ENCODE assay signal across 19 cellular contexts in genomic region chr14:24863933-24864708, GRCh38.
DNase-seq lines count a peak whose midpoint lies in the region; ATAC-seq, FAIRE-seq and TF ChIP-seq lines count a peak whose summit lies in the region.
"Had no signal": no experiment of that assay in that cellular context is flagged by ENCODE, and none has a peak within 500 bp of the region (broad histone marks: within the 10 kb centered on the region; RNA-seq: fewer than 3 reads in every experiment).

No MANE protein-coding gene starts in this region.

- H3K9ac ChIP-seq in HepG2 (ENCODE audit: insufficient read depth, low read depth, low read length): no peak overlapping the region

- H3K27ac ChIP-seq in HepG2 (ENCODE audit: extremely low read length, insufficient read depth, low read length): no peak overlapping the region
- H3K27ac ChIP-seq in right lobe of liver: no peak overlapping the region
- H3K27ac ChIP-seq: HL-60, RWPE1, SJCRH30 had no signal

- no peaks in the 10 kb centered on the region for H3K9me3 ChIP-seq in HepG2 (ENCODE audit: low read length)
- no peaks in the 10 kb centered on the region for H3K9me3 ChIP-seq in right lobe of liver
- no peaks in the 10 kb centered on the region for H3K9me3 ChIP-seq in mucosa of descending colon
- H3K9me3 ChIP-seq: MG63, SJCRH30 had no signal

- H4K20me1 ChIP-seq in HepG2 (ENCODE audit: insufficient read depth, low read length): no peaks in the 10 kb centered on the region

- ATAC-seq in HepG2: no peak
- no peak for ATAC-seq in right lobe of liver
- peak; percentile 72 for ATAC-seq in mucosa of descending colon
- ATAC-seq in HG03354 (IDR thresholded peaks at IDR 0.05; ENCODE audit: poor library complexity, severe bottlenecking, unreplicated experiment): no peak

- no TSS peak for BruUV-seq in HepG2 (replicated peaks; lab: Mats Ljungman, UMichigan)

- CTCF ChIA-PET in HepG2 (lab: Yijun Ruan, JAX; ENCODE audit: low intra/inter-chr PET ratio, low total read pairs): no interaction called here

- DNase-seq in HepG2 (ENCODE audit: low spot score) (no peak), right lobe of liver (no peak), OCI-M1 (lab: John Stamatoyannopoulos, UW) (peak; percentile 28), mucosa of descending colon (no peak), SKM-1 treated with dmso at 0.1 percent for 144 hours (lab: John Stamatoyannopoulos, UW; ENCODE audit: unreplicated experiment) (no peak)
- no peak for DNase-seq in stimulated activated CD4-positive, alpha-beta T cell treated with anti-CD3 and anti-CD28 coated beads, Interleukin-2, amount 100 ng/mL, for 48 hours
- DNase-seq: AML-193, KG1, MG63, NCI-H146, NCI-H446, NCI-H748 treated with DMSO at 0.1 percent for 48 hours, SJCRH30 had no signal

- no peaks in the 10 kb centered on the region for H3K36me3 ChIP-seq in HepG2 (replicated peaks in 1 of 2; ENCODE audit: control insufficient read depth in 1 of 2, insufficient read depth in 2 of 2, low read length in 2 of 2)
- no peaks in the 10 kb centered on the region for H3K36me3 ChIP-seq in right lobe of liver
- no peaks in the 10 kb centered on the region for H3K36me3 ChIP-seq in mucosa of descending colon (ENCODE audit: low read depth)
- H3K36me3 ChIP-seq: MG63, SJCRH30 had no signal

- H3K4me2 ChIP-seq in HepG2 (ENCODE audit: low read depth, low read length): no peak overlapping the region

- H3K27me3 ChIP-seq in HepG2 (ENCODE audit: control insufficient read depth in 1 of 2, insufficient read depth in 2 of 2, low read length in 2 of 2): no peaks in the 10 kb centered on the region
- no peaks in the 10 kb centered on the region for H3K27me3 ChIP-seq in right lobe of liver
- H3K27me3 ChIP-seq: MG63 had no signal

- intact Hi-C loops in HepG2 (cut with micrococcal nuclease; ENCODE audit: unreplicated experiment): no loop called here
- intact Hi-C loops in right lobe of liver (cut with DNase I): no loop called here
- intact Hi-C loops in mucosa of descending colon (cut with DNase I, micrococcal nuclease): no loop called here

- in situ Hi-C loops in HepG2 (cut with HindIII; ENCODE audit: extremely low pct_ligation_motif_present, low pct_unique_long_range_greater_than_20kb): no loop called here

- H3K4me3 ChIP-seq in HepG2 (replicated peaks in 1 of 3; ENCODE audit: insufficient read depth in 1 of 3, low read depth in 2 of 3, low read length in 3 of 3) (no peak overlapping the region), right lobe of liver (no peak overlapping the region), mucosa of descending colon (no peak overlapping the region)
- H3K4me3 ChIP-seq: MG63, SJCRH30 had no signal

- no peak for TF ChIP-seq CTCF in HepG2 (CRISPR knock-in tag; IDR thresholded peaks at IDR 0.05)
- no peak for TF ChIP-seq CTCF in right lobe of liver (IDR thresholded peaks at IDR 0.05)
- TF ChIP-seq CTCF in mucosa of descending colon (IDR thresholded peaks at IDR 0.05): no peak

- TF ChIP-seq POLR2A in HepG2 (IDR thresholded peaks at IDR 0.05; ENCODE audit: insufficient read depth in 1 of 2, low read depth in 2 of 2, low read length in 2 of 2): no peak
- no peak for TF ChIP-seq POLR2A in right lobe of liver (IDR thresholded peaks at IDR 0.05)

- H3K4me1 ChIP-seq in HepG2 (ENCODE audit: insufficient read depth, low read length) (peaks cover 9% of the 10 kb centered on the region), right lobe of liver (no peaks in the 10 kb centered on the region), mucosa of descending colon (ENCODE audit: low read depth) (no peaks in the 10 kb centered on the region)
- H3K4me1 ChIP-seq: SJCRH30 had no signal

- WGBS in HepG2 (ENCODE audit: low lambda C conversion rate): 88% methylated on average over 7 of the region's 7 CpGs
- 75% methylated on average over 7 of the region's 7 CpGs for WGBS in right lobe of liver (ENCODE audit: insufficient coverage, low coverage, low lambda C conversion rate, missing lambda C conversion rate)

- H3K79me2 ChIP-seq in HepG2 (ENCODE audit: insufficient read depth, low read length): no peaks in the 10 kb centered on the region

- no peak overlapping the region for H2AFZ ChIP-seq in HepG2 (ENCODE audit: low read length)

- FAIRE-seq in HepG2 (lab: Jason Lieb, UNC): no peak
- FAIRE-seq: G401.6, GM12892, H1 had no signal

- POLR2A ChIA-PET in HepG2 (lab: Yijun Ruan, JAX): no interaction called here

- no peak for TF ChIP-seq EP300 in HepG2 (IDR thresholded peaks at IDR 0.05; ENCODE audit: low read depth in 2 of 2, low read length in 2 of 2)
- TF ChIP-seq EP300 in HepG2 (CRISPR knock-in tag; IDR thresholded peaks at IDR 0.05; ENCODE audit: borderline replicate concordance): no peak

- no peak for TF ChIP-seq RAD21 in HepG2 (CRISPR knock-in tag; IDR thresholded peaks at IDR 0.05)

TF ChIP-seq in HepG2, 621 proteins besides CTCF, POLR2A, EP300 and RAD21:
- 0 out of 2 replicates have a peak, but pooled peaks have one; percentile 29 for TF ChIP-seq FOXO4 (CRISPR knock-in tag; conservative IDR thresholded peaks at IDR 0.05)
- no peak for TF ChIP-seq DBP (CRISPR knock-in tag; IDR thresholded peaks at IDR 0.05; ENCODE audit: not compliant biosample characterization)
